ENCODE assay signal across 15 cellular contexts in the genomic region with DNA sequence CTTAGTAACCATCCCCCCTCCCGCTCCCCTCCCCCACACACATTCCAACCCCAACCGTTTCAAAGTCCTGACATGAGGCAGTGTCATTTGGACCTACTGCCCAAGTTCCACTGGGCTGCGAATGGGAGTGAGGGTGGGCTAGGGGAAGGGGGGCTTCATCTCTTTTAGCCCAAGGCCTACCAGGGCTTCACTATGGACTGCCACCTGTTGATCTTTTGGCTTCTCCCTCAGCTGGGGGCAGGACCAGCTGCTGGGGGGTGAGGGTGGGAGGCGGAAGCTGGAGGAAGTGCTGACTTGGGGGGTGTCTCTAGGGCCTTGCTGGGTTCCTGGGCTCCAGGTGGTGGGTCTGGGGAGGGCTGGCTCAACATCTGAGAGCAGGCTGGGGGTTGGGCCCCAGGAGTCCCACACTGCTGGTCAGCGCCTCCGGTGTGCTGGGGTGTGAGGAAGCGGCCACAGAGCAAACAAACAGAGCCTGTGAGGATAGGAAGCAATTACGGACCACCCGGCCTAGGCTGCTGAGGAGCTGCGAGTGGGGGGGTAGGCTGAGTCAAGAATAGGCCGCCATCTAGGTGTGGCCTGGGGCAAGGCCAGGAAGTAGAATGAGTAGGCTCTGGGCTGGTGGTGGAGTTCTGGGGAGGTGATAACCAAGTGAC.
"Had no signal": no experiment of that assay in that cellular context is flagged by ENCODE, and none has a peak within 500 bp of the region (broad histone marks: within the 10 kb centered on the region; RNA-seq: fewer than 3 reads in every experiment).

No MANE protein-coding gene starts in this region.

- H3K27me3 ChIP-seq: transverse colon had no signal

- ATAC-seq: heart right ventricle; naive thymus-derived CD8-positive, alpha-beta T cell; pancreas; right cardiac atrium; stimulated activated effector memory CD8-positive, alpha-beta T cell treated with anti-CD3 and anti-CD28 coated beads, Interleukin-12 subunit alpha, Interleukin-12 subunit beta, amount 100 ng/mL, for 72 hours; stimulated activated naive CD8-positive, alpha-beta T cell treated with anti-CD3 and anti-CD28 coated beads, Interleukin-15, amount 100 ng/mL, for 72 hours had no signal

- H3K4me3 ChIP-seq: heart right ventricle, left ventricle myocardium inferior, pancreas, transverse colon had no signal

- H3K27ac ChIP-seq: heart right ventricle, left ventricle myocardium inferior, pancreas, transverse colon had no signal

- H3K9me3 ChIP-seq: heart right ventricle, left ventricle myocardium inferior, pancreas, transverse colon had no signal

- H3K36me3 ChIP-seq: heart right ventricle, left ventricle myocardium inferior, pancreas, transverse colon had no signal

- DNase-seq: activated gamma-delta T cell treated with Interleukin-2 at 50 U/mL for 16 hours; activated T-cell treated with anti-CD3 and anti-CD28 coated beads, Interleukin-2, amount 50 U/mL, for 1 hour; aorta; erythroblast; foreskin fibroblast; heart right ventricle; immature natural killer cell; left ventricle myocardium inferior; naive thymus-derived CD8-positive, alpha-beta T cell; pancreas; right cardiac atrium; stimulated activated CD4-positive, alpha-beta T cell treated with anti-CD3 and anti-CD28 coated beads, Interleukin-1b, Interleukin-23, amount 100 ng/mL, for 48 hours; stimulated activated naive CD8-positive, alpha-beta T cell treated with anti-CD3 and anti-CD28 coated beads, Interleukin-15, amount 100 ng/mL, for 72 hours; transverse colon had no signal

- H3K4me1 ChIP-seq: pancreas, transverse colon had no signal
